Comparison of ENCODE assay signal across 1 cellular context in the genomic region with DNA sequence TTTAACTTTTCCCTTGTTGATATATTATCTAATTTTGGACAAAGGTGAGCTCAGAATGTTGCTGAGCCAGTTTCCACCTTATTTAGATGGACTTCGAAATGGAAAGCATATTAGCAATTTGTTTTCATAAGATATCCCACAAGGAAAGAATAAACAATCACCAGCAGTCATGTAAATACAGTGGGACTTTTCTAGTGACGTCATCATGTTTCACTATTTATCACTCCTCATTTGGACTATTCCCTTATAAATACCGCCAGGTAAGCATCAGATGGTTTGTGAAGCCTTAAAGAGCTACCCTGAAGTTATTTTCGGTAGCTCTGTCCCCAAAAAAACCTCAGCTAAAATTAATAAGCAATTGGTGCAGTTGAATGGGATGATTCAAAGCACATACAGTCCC.
TF ChIP-seq lines count a peak whose summit lies in the region.

No MANE protein-coding gene starts in this region.

TF ChIP-seq in GM23338, 12 proteins besides CTCF, POLR2A, EP300 and RAD21 (continued from another document):
- TF ChIP-seq, protein P1, sequence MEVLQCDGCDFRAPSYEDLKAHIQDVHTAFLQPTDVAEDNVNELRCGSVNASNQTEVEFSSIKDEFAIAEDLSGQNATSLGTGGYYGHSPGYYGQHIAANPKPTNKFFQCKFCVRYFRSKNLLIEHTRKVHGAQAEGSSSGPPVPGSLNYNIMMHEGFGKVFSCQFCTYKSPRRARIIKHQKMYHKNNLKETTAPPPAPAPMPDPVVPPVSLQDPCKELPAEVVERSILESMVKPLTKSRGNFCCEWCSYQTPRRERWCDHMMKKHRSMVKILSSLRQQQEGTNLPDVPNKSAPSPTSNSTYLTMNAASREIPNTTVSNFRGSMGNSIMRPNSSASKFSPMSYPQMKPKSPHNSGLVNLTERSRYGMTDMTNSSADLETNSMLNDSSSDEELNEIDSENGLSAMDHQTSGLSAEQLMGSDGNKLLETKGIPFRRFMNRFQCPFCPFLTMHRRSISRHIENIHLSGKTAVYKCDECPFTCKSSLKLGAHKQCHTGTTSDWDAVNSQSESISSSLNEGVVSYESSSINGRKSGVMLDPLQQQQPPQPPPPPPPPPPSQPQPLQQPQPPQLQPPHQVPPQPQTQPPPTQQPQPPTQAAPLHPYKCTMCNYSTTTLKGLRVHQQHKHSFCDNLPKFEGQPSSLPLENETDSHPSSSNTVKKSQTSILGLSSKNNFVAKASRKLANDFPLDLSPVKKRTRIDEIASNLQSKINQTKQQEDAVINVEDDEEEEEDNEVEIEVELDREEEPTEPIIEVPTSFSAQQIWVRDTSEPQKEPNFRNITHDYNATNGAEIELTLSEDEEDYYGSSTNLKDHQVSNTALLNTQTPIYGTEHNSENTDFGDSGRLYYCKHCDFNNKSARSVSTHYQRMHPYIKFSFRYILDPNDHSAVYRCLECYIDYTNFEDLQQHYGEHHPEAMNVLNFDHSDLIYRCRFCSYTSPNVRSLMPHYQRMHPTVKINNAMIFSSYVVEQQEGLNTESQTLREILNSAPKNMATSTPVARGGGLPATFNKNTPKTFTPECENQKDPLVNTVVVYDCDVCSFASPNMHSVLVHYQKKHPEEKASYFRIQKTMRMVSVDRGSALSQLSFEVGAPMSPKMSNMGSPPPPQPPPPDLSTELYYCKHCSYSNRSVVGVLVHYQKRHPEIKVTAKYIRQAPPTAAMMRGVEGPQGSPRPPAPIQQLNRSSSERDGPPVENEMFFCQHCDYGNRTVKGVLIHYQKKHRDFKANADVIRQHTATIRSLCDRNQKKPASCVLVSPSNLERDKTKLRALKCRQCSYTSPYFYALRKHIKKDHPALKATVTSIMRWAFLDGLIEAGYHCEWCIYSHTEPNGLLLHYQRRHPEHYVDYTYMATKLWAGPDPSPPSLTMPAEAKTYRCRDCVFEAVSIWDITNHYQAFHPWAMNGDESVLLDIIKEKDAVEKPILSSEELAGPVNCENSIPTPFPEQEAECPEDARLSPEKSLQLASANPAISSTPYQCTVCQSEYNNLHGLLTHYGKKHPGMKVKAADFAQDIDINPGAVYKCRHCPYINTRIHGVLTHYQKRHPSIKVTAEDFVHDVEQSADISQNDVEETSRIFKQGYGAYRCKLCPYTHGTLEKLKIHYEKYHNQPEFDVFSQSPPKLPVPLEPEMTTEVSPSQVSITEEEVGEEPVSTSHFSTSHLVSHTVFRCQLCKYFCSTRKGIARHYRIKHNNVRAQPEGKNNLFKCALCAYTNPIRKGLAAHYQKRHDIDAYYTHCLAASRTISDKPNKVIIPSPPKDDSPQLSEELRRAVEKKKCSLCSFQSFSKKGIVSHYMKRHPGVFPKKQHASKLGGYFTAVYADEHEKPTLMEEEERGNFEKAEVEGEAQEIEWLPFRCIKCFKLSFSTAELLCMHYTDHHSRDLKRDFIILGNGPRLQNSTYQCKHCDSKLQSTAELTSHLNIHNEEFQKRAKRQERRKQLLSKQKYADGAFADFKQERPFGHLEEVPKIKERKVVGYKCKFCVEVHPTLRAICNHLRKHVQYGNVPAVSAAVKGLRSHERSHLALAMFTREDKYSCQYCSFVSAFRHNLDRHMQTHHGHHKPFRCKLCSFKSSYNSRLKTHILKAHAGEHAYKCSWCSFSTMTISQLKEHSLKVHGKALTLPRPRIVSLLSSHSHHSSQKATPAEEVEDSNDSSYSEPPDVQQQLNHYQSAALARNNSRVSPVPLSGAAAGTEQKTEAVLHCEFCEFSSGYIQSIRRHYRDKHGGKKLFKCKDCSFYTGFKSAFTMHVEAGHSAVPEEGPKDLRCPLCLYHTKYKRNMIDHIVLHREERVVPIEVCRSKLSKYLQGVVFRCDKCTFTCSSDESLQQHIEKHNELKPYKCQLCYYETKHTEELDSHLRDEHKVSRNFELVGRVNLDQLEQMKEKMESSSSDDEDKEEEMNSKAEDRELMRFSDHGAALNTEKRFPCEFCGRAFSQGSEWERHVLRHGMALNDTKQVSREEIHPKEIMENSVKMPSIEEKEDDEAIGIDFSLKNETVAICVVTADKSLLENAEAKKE (CRISPR knock-in tag; IDR thresholded peaks at IDR 0.05) = no peak
- no peak for TF ChIP-seq JUNB (IDR thresholded peaks at IDR 0.05; ENCODE audit: unreplicated experiment)
- no peak for TF ChIP-seq ZNF331 (CRISPR knock-in tag; IDR thresholded peaks at IDR 0.05; ENCODE audit: low read depth)
